Comparison of ENCODE assay signal across 11 cellular contexts in the genomic region with DNA sequence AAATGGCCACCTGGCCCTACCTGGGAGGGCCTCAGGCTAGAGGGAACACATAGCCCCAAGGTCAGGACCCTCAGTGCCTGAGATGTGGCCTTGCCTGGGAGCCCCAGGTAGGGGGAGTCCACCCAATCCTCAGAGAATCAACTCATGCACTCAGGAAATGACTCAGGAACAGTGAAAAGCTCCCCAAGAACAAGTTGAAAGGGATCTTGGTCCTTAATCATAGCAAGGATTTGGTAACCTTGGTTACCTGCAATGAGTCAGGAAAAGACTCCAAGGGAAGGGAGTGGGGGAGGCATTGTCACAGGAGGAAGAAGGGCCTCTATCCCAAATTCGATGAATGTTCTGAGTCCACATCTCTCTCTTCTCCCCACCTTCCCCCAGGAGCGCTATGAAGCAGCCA. TPM values are rescaled to one million over a fixed set of nuclear protein-coding genes. Genes with fewer than 3 reads are reported as not detected.
A peak's percentile ranks its signal among the peaks of the same experiment; 100 is the strongest.
DNase-seq lines count a peak whose midpoint lies in the region; ATAC-seq, FAIRE-seq and TF ChIP-seq lines count a peak whose summit lies in the region.
"Had no signal": no experiment of that assay in that cellular context is flagged by ENCODE, and none has a peak within 500 bp of the region (broad histone marks: within the 10 kb centered on the region; RNA-seq: fewer than 3 reads in every experiment).

No MANE protein-coding gene starts in this region.

- H3K9me1 ChIP-seq in endothelial cell of umbilical vein (replicated peaks; ENCODE audit: control insufficient read depth, extremely low read depth, insufficient read depth, low read length): no peaks in the 10 kb centered on the region

- peak overlapping the region; percentile 84 for H3K27ac ChIP-seq in PC-3 (ENCODE audit: low read length)
- peak overlapping the region; percentile 56 for H3K27ac ChIP-seq in endothelial cell of umbilical vein (ENCODE audit: insufficient read depth, low read depth, low read length)
- H3K27ac ChIP-seq: colonic mucosa, SJSA1 had no signal

- CTCF ChIA-PET in PC-3 (lab: Charles Lee): interaction anchor here (0.6 to 0.9 kb wide), 3 partner anchors 12 to 127 kb away, joined by 3 read pairs; no protein-coding TSS in a partner anchor
- CTCF ChIA-PET in endothelial cell of umbilical vein (lab: Charles Lee): interaction anchor here (0.6 to 2.9 kb wide), 7 partner anchors 10 to 113 kb away, joined by 3 to 23 read pairs (median 5); a partner anchor contains a TSS

- no peak overlapping the region for H3K4me3 ChIP-seq in PC-3 (ENCODE audit: low read length)
- H3K4me3 ChIP-seq in endothelial cell of umbilical vein (replicated peaks in 1 of 3; ENCODE audit: insufficient read depth in 1 of 3, low read depth in 1 of 3, low read length in 3 of 3): no peak overlapping the region
- H3K4me3 ChIP-seq: colonic mucosa, SJSA1 had no signal

- H3K36me3 ChIP-seq in PC-3 (ENCODE audit: low read depth, low read length): peaks cover 35% of the 10 kb centered on the region
- peaks cover 27 to 68% of the 10 kb centered on the region in 2 experiments for H3K36me3 ChIP-seq in endothelial cell of umbilical vein (ENCODE audit: control insufficient read depth in 2 of 2, extremely low read depth in 1 of 2, insufficient read depth in 2 of 2, low read length in 2 of 2)

- dilution Hi-C loops in endothelial cell of umbilical vein (cut with MboI; ENCODE audit: extremely low pct_ligation_motif_present, low sequenced_read_pairs): no loop called here

- DNase-seq in Daoy (ENCODE audit: low read depth): peak; percentile 85
- peak; percentile 93 for DNase-seq in PC-3
- peak; percentile 49 for DNase-seq in endothelial cell of umbilical vein (ENCODE audit: low read depth, low spot score)
- peak; percentile 88 for DNase-seq in renal cortical epithelial cell (ENCODE audit: low read depth)
- DNase-seq in activated gamma-delta T cell treated with Interleukin-2 at 50 U/mL for 16 hours: no peak
- no peak for DNase-seq in NCI-H748 treated with DMSO at 0.1 percent for 48 hours (lab: John Stamatoyannopoulos, UW)
- no peak for DNase-seq in activated CD8-positive, alpha-beta memory T cell treated with anti-CD3 and anti-CD28 coated beads, Interleukin-2, amount 50 U/mL, for 48 hours
- DNase-seq: colonic mucosa had no signal

- intact Hi-C loops in PC-3 (cut with micrococcal nuclease) (no loop called here), endothelial cell of umbilical vein (cut with micrococcal nuclease) (loop anchor here (1.0 to 2.0 kb wide), 3 partner anchors 12 to 24 kb away; a partner anchor contains a TSS)

- H3K4me1 ChIP-seq in PC-3 (ENCODE audit: insufficient read depth, low read length) (peaks cover 18% of the 10 kb centered on the region), endothelial cell of umbilical vein (ENCODE audit: control insufficient read depth, extremely low read depth, insufficient read depth, low read length) (peaks cover 19% of the 10 kb centered on the region)
- H3K4me1 ChIP-seq: colonic mucosa had no signal

- no peak overlapping the region for H2AFZ ChIP-seq in PC-3 (ENCODE audit: low read length)
- H2AFZ ChIP-seq in endothelial cell of umbilical vein (ENCODE audit: low read depth, low read length): no peak overlapping the region

- H3K27me3 ChIP-seq in PC-3 (ENCODE audit: low read length) (no peaks in the 10 kb centered on the region), endothelial cell of umbilical vein (ENCODE audit: control insufficient read depth in 2 of 2, insufficient read depth in 2 of 2, low read length in 2 of 2) (no peaks in the 10 kb centered on the region)
- H3K27me3 ChIP-seq: colonic mucosa, SJSA1 had no signal

- peak; percentile 92 for ATAC-seq in PC-3
- ATAC-seq in HG02610 (IDR thresholded peaks at IDR 0.05; ENCODE audit: unreplicated experiment): no peak

- TF ChIP-seq CTCF in PC-3 (conservative IDR thresholded peaks at IDR 0.05; ENCODE audit: low read depth, low read length) (no peak), endothelial cell of umbilical vein (IDR thresholded peaks at IDR 0.05; ENCODE audit: extremely low read depth in 1 of 2, insufficient read depth in 1 of 2, low read depth in 1 of 2, low read length in 2 of 2) (no peak)

- no peaks in the 10 kb centered on the region for H3K9me2 ChIP-seq in PC-3 (replicated peaks; ENCODE audit: low read length)

- H3K9ac ChIP-seq in PC-3 (ENCODE audit: low read length): peak overlapping the region; percentile 35; the same call in 1 of the 2 replicates
- H3K9ac ChIP-seq in endothelial cell of umbilical vein (replicated peaks; ENCODE audit: extremely low read depth, insufficient read depth, low read length): no peak overlapping the region

- no peaks in the 10 kb centered on the region for H4K20me1 ChIP-seq in PC-3 (ENCODE audit: low read length)
- no peaks in the 10 kb centered on the region for H4K20me1 ChIP-seq in endothelial cell of umbilical vein (replicated peaks; ENCODE audit: control insufficient read depth, extremely low read depth, insufficient read depth, low read length)

- H3K9me3 ChIP-seq in PC-3 (ENCODE audit: low read length) (no peaks in the 10 kb centered on the region), endothelial cell of umbilical vein (replicated peaks; ENCODE audit: control insufficient read depth, insufficient read depth, low read length) (no peaks in the 10 kb centered on the region)
- H3K9me3 ChIP-seq: colonic mucosa, SJSA1 had no signal

- POLR2A ChIA-PET in PC-3 (lab: Charles Lee; ENCODE audit: unreplicated experiment) (interaction anchor here (0.6 kb wide), 1 partner anchor 22 kb away, joined by 3 read pairs; no protein-coding TSS in a partner anchor), endothelial cell of umbilical vein (lab: Charles Lee) (interaction anchor here (1.2 kb wide), 1 partner anchor 12 kb away, joined by 6 read pairs; no protein-coding TSS in a partner anchor)

- H3K79me2 ChIP-seq in PC-3 (ENCODE audit: low read length) (peaks cover 33% of the 10 kb centered on the region), endothelial cell of umbilical vein (ENCODE audit: control insufficient read depth, insufficient read depth, low read length) (peaks cover 60% of the 10 kb centered on the region)

- H3K4me2 ChIP-seq in PC-3 (ENCODE audit: low read length): peak overlapping the region; percentile 36
- peak overlapping the region; percentile 7 for H3K4me2 ChIP-seq in endothelial cell of umbilical vein (ENCODE audit: insufficient read depth, low read length)

- no peaks in the 10 kb centered on the region for H3F3A ChIP-seq in PC-3 (ENCODE audit: low read length, unreplicated experiment)

- TF ChIP-seq POLR2A in endothelial cell of umbilical vein (IDR thresholded peaks at IDR 0.05; ENCODE audit: low read depth, low read length): no peak

- no TSS peak for BruUV-seq in PC-3 (replicated peaks; lab: Mats Ljungman, UMichigan)
- no TSS peak for BruUV-seq in endothelial cell of umbilical vein (replicated peaks; lab: Mats Ljungman, UMichigan)

- FAIRE-seq in endothelial cell of umbilical vein (lab: Jason Lieb, UNC): peak; percentile 95

RNA-seq across cellular contexts. Expression of a gene that starts 17.0 kb away (rescaled TPM):
- total RNA-seq in Daoy (2014; rRNA removed; shearing (Covaris generic)): 183 and 236 TPM in 2 replicates
- total RNA-seq in PC-3 (2014; rRNA removed) (113 and 160 TPM in 2 replicates), endothelial cell of umbilical vein (193 and 199 TPM in 2 replicates), renal cortical epithelial cell (87.9 and 149 TPM in 2 replicates)
- 69.7 and 72.8 TPM in 2 replicates for polyA plus RNA-seq in endothelial cell of umbilical vein
- polyA plus RNA-seq in endothelial cell of umbilical vein (2011; cell fraction: cytosol; rRNA removed): 83.1 and 87.7 TPM in 2 replicates
- 96.6 and 103 TPM in 2 replicates for polyA plus RNA-seq in endothelial cell of umbilical vein (2011; cell fraction: nucleus; rRNA removed)
- polyA plus RNA-seq in endothelial cell of umbilical vein (2012): 92.9 and 99.3 TPM in 2 replicates
- polyA minus RNA-seq in endothelial cell of umbilical vein: 30.7 and 35.9 TPM in 2 replicates
- polyA minus RNA-seq in endothelial cell of umbilical vein (2011; cell fraction: cytosol; rRNA and poly(A)+ RNA removed): 29.4 TPM
- polyA minus RNA-seq in endothelial cell of umbilical vein (2011; cell fraction: nucleus; rRNA and poly(A)+ RNA removed): 23.7 and 46.5 TPM in 2 replicates

RNA-seq across cellular contexts. Expression of a gene that starts 23.7 kb away (rescaled TPM):
- total RNA-seq in Daoy (2014; rRNA removed; shearing (Covaris generic)): 129 and 141 TPM in 2 replicates
- total RNA-seq in PC-3 (2014; rRNA removed) (119 and 236 TPM in 2 replicates), endothelial cell of umbilical vein (87.7 and 93.4 TPM in 2 replicates), renal cortical epithelial cell (89.6 and 158 TPM in 2 replicates)
- 89.3 and 125 TPM in 2 replicates for polyA plus RNA-seq in endothelial cell of umbilical vein
- 108 and 132 TPM in 2 replicates for polyA plus RNA-seq in endothelial cell of umbilical vein (2011; cell fraction: cytosol; rRNA removed)
- 63.6 and 73.8 TPM in 2 replicates for polyA plus RNA-seq in endothelial cell of umbilical vein (2011; cell fraction: nucleus; rRNA removed)
- 92.2 and 107 TPM in 2 replicates for polyA plus RNA-seq in endothelial cell of umbilical vein (2012)
- 39.8 and 43.5 TPM in 2 replicates for polyA minus RNA-seq in endothelial cell of umbilical vein
- polyA minus RNA-seq in endothelial cell of umbilical vein (2011; cell fraction: cytosol; rRNA and poly(A)+ RNA removed): 44.3 TPM
- 13.5 and 18.9 TPM in 2 replicates for polyA minus RNA-seq in endothelial cell of umbilical vein (2011; cell fraction: nucleus; rRNA and poly(A)+ RNA removed)

RNA-seq across cellular contexts. Expression of a gene that starts 48.0 kb away (rescaled TPM):
- 2.2 and 3.7 TPM in 2 replicates for total RNA-seq in Daoy (2014; rRNA removed; shearing (Covaris generic))
- total RNA-seq in PC-3 (2014; rRNA removed) (0.26 and 0.58 TPM in 2 replicates), endothelial cell of umbilical vein (0.78 and 1.3 TPM in 2 replicates), renal cortical epithelial cell (0.69 and 2.7 TPM in 2 replicates)
- polyA plus RNA-seq in endothelial cell of umbilical vein: 1.2 and 1.6 TPM in 2 replicates
- 0.83 and 0.97 TPM in 2 replicates for polyA plus RNA-seq in endothelial cell of umbilical vein (2011; cell fraction: cytosol; rRNA removed)
- 0.75 and 0.77 TPM in 2 replicates for polyA plus RNA-seq in endothelial cell of umbilical vein (2011; cell fraction: nucleus; rRNA removed)
- polyA plus RNA-seq in endothelial cell of umbilical vein (2012): 1.4 and 2.9 TPM in 2 replicates
- 0.73 and 1.1 TPM in 2 replicates for polyA minus RNA-seq in endothelial cell of umbilical vein
- polyA minus RNA-seq in endothelial cell of umbilical vein (2011; cell fraction: cytosol; rRNA and poly(A)+ RNA removed): not detected
- 0.19 TPM in 2 replicates for polyA minus RNA-seq in endothelial cell of umbilical vein (2011; cell fraction: nucleus; rRNA and poly(A)+ RNA removed)
- total RNA-seq: HT-29 had no signal

RNA-seq across cellular contexts. Expression of a gene that starts 51.3 kb away (rescaled TPM):
- 57.4 and 76.3 TPM in 2 replicates for total RNA-seq in Daoy (2014; rRNA removed; shearing (Covaris generic))
- total RNA-seq in PC-3 (2014; rRNA removed) (55.7 and 67.0 TPM in 2 replicates), endothelial cell of umbilical vein (130 and 144 TPM in 2 replicates), renal cortical epithelial cell (130 TPM in 2 replicates)
- polyA plus RNA-seq in endothelial cell of umbilical vein: 32.4 and 38.0 TPM in 2 replicates
- 51.6 and 54.0 TPM in 2 replicates for polyA plus RNA-seq in endothelial cell of umbilical vein (2011; cell fraction: cytosol; rRNA removed)
- 61.5 and 77.7 TPM in 2 replicates for polyA plus RNA-seq in endothelial cell of umbilical vein (2011; cell fraction: nucleus; rRNA removed)
- polyA plus RNA-seq in endothelial cell of umbilical vein (2012): 56.8 and 76.2 TPM in 2 replicates
- 78.6 and 81.4 TPM in 2 replicates for polyA minus RNA-seq in endothelial cell of umbilical vein
- 57.8 TPM for polyA minus RNA-seq in endothelial cell of umbilical vein (2011; cell fraction: cytosol; rRNA and poly(A)+ RNA removed)
- 49.0 and 74.2 TPM in 2 replicates for polyA minus RNA-seq in endothelial cell of umbilical vein (2011; cell fraction: nucleus; rRNA and poly(A)+ RNA removed)

Comparison
In these comparisons a context has a peak if more than half of its experiments do, and no peak if none do; other contexts are left out.
1. DNase-seq: peak in Daoy (single experiment), PC-3 (single experiment), endothelial cell of umbilical vein (single experiment) and renal cortical epithelial cell (single experiment); none in activated gamma-delta T cell treated with Interleukin-2 at 50 U/mL for 16 hours (single experiment), NCI-H748 treated with DMSO at 0.1 percent for 48 hours (single experiment) and activated CD8-positive, alpha-beta memory T cell treated with anti-CD3 and anti-CD28 coated beads, Interleukin-2, amount 50 U/mL, for 48 hours (single experiment).